Comparison of ENCODE assay signal across 9 cellular contexts in genomic region chr20:38842558-38842981, GRCh38. TPM values are rescaled to one million over a fixed set of nuclear protein-coding genes. Genes with fewer than 3 reads are reported as not detected.
A peak's percentile ranks its signal among the peaks of the same experiment; 100 is the strongest.
DNase-seq lines count a peak whose midpoint lies in the region; ATAC-seq, FAIRE-seq and TF ChIP-seq lines count a peak whose summit lies in the region.
"Had no signal": no experiment of that assay in that cellular context is flagged by ENCODE, and none has a peak within 500 bp of the region (broad histone marks: within the 10 kb centered on the region; RNA-seq: fewer than 3 reads in every experiment).

No MANE protein-coding gene starts in this region.

- TF ChIP-seq CTCF in left lung (IDR thresholded peaks at IDR 0.05) (no peak), D721Med (IDR thresholded peaks at IDR 0.05; ENCODE audit: insufficient read depth, missing control alignments) (no peak), upper lobe of left lung (IDR thresholded peaks at IDR 0.05) (no peak)

- intact Hi-C loops in left lung (cut with DNase I), result no loop called here

- H3K27ac ChIP-seq in left lung, result no peak overlapping the region
- peak overlapping the region in 2 of 4 donors; percentile 15 to 20 for H3K27ac ChIP-seq in upper lobe of left lung

- H3K27me3 ChIP-seq in left lung (peaks cover 0 to 8% of the 10 kb centered on the region in 2 donors), upper lobe of left lung (no peaks in the 10 kb centered on the region)

- DNase-seq in activated CD4-positive, CD25-positive, alpha-beta regulatory T cell treated with anti-CD3 and anti-CD28 coated beads, Interleukin-2, amount 50 U/mL, for 16 hours (ENCODE audit: low read depth, low spot score), result peak; percentile 40
- DNase-seq in left lung (no peak), glomerular visceral epithelial cell (ENCODE audit: extremely low spot score) (no peak), G401 (ENCODE audit: low spot score) (no peak), D721Med (ENCODE audit: insufficient read length, low spot score) (no peak), upper lobe of left lung (no peak)

- ATAC-seq in GM19324 (IDR thresholded peaks at IDR 0.05; ENCODE audit: low FRiP score, unreplicated experiment) (peak; percentile 88), HG03103 (IDR thresholded peaks at IDR 0.05; ENCODE audit: low read depth, unreplicated experiment) (peak; percentile 92), left lung (peak; percentile 41), upper lobe of left lung (ENCODE audit: low FRiP score in 2 of 2) (no peak)

- FAIRE-seq in D721Med (lab: Jason Lieb, UNC), result no peak

- in situ Hi-C loops in G401 (cut with HindIII; ENCODE audit: low sequenced_read_pairs), result no loop called here

- 35 to 41% methylated on average over 1 of the region's 1 CpG for WGBS in upper lobe of left lung, 2 donors

- peaks cover 0 to 12% of the 10 kb centered on the region in 2 donors for H3K4me1 ChIP-seq in left lung
- H3K4me1 ChIP-seq in upper lobe of left lung, result peaks cover 0 to 10% (median 0%) of the 10 kb centered on the region in 4 donors

- H3K4me3 ChIP-seq in left lung (no peak overlapping the region), upper lobe of left lung (no peak overlapping the region)

- TF ChIP-seq POLR2A in upper lobe of left lung (IDR thresholded peaks at IDR 0.05), result no peak

- H3K9me3 ChIP-seq in left lung, result no peaks in the 10 kb centered on the region
- no peaks in the 10 kb centered on the region for H3K9me3 ChIP-seq in upper lobe of left lung

- no peaks in the 10 kb centered on the region for H3K36me3 ChIP-seq in left lung
- H3K36me3 ChIP-seq in upper lobe of left lung, result no peaks in the 10 kb centered on the region

- TF ChIP-seq EP300 in upper lobe of left lung (IDR thresholded peaks at IDR 0.05), result no peak

RNA-seq across cellular contexts. Expression of gene PPP1R16B, which starts 37.1 kb away (rescaled TPM):
- total RNA-seq in left lung, result 1 to 10 TPM; 5.4 to 9.8 TPM
- 0.06 TPM in 1 of 2 replicates, not detected in the other for total RNA-seq in G401 (2014; rRNA removed; shearing (Covaris generic))
- 10 to 100 TPM in 2 of 6 donors, 1 to 10 TPM in 4; 7.4 to 16.8 (median 8.8) TPM for total RNA-seq in upper lobe of left lung
- total RNA-seq: LHCN-M2 had no signal

Comparison
In these comparisons a context has a peak if more than half of its experiments do, and no peak if none do; other contexts are left out.
1. ATAC-seq: peak in GM19324 (single experiment), HG03103 (single experiment) and left lung (single experiment); none in upper lobe of left lung (0 of 2).